1 cellular context compared by ENCODE assay signal in the genomic region with DNA sequence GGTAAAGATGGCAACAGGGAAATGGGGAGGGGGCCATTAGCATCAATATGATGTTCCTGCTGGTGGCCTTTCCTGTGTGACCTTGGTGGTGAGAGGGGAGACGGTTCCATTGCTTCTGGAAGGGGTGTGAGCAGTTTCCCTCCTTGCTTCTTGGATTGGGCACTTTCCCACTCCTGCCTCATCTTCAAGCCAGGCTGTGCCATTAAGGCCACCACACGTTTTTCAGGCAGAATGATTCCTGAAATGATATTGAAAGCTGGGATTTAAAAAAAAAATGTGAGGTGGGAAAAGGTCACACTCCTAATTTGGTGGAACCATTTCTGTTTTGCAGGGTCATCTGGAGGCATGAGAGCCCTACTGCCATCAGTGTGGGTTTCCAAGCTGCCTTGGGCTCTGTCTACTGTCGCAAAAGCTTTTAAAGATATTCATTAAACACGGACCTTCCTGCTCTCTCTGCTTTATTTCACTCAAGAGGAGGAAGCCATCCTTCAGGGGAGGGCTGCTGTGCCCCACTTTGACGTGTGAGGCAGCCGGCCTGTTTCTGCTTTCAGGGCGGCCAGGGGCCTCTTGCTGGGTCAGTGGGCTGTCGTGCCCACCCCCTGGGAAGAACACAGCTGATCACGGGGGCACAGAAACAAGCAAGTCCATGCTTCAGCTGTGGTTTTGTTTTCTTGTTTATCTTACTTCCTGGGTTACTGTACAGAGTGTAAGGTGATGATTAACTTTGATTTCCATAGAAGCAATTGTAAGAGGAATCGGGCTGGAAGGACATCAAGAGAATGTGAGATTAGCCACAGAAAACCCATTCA.
TF ChIP-seq lines count a peak whose summit lies in the region.

No MANE protein-coding gene starts in this region.

TF ChIP-seq in H1, 55 proteins besides CTCF, POLR2A, EP300 and RAD21:
- no peak for TF ChIP-seq EGR1 (IDR thresholded peaks at IDR 0.05; ENCODE audit: borderline replicate concordance, low read depth, low read length)
- no peak for TF ChIP-seq YY1 (IDR thresholded peaks at IDR 0.05; ENCODE audit: low read depth, low read length)
- TF ChIP-seq BRCA1 (IDR thresholded peaks at IDR 0.05; ENCODE audit: low read depth, low read length): no peak
- TF ChIP-seq SIX5 (IDR thresholded peaks at IDR 0.05; ENCODE audit: low read depth, low read length): no peak
- TF ChIP-seq MAFK (IDR thresholded peaks at IDR 0.05; ENCODE audit: low read depth, low read length): no peak
- no peak for TF ChIP-seq KDM5A (IDR thresholded peaks at IDR 0.05; ENCODE audit: low read length)
- TF ChIP-seq, protein P1, sequence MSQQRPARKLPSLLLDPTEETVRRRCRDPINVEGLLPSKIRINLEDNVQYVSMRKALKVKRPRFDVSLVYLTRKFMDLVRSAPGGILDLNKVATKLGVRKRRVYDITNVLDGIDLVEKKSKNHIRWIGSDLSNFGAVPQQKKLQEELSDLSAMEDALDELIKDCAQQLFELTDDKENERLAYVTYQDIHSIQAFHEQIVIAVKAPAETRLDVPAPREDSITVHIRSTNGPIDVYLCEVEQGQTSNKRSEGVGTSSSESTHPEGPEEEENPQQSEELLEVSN (IDR thresholded peaks at IDR 0.05): no peak
- TF ChIP-seq SIN3A (conservative IDR thresholded peaks at IDR 0.05 in 1 of 2, IDR thresholded peaks at IDR 0.05 in 1 of 2; ENCODE audit: low read depth in 1 of 2, low read length in 2 of 2): no peak
- TF ChIP-seq JUND (IDR thresholded peaks at IDR 0.05; ENCODE audit: low read length): no peak
- TF ChIP-seq KDM4A (IDR thresholded peaks at IDR 0.05; ENCODE audit: low read depth, low read length, severe bottlenecking): no peak
- TF ChIP-seq TBP (IDR thresholded peaks at IDR 0.05; ENCODE audit: low read depth, low read length): no peak
- no peak for TF ChIP-seq CBX5 (IDR thresholded peaks at IDR 0.05; ENCODE audit: low read depth, low read length)
- TF ChIP-seq KDM1A (IDR thresholded peaks at IDR 0.05; ENCODE audit: borderline replicate concordance, low read length): no peak
- no peak for TF ChIP-seq RFX5 (IDR thresholded peaks at IDR 0.05; ENCODE audit: borderline replicate concordance, low read depth, low read length)
- TF ChIP-seq EZH2 (IDR thresholded peaks at IDR 0.05; ENCODE audit: low read depth, low read length, severe bottlenecking): no peak
- TF ChIP-seq, protein P2, sequence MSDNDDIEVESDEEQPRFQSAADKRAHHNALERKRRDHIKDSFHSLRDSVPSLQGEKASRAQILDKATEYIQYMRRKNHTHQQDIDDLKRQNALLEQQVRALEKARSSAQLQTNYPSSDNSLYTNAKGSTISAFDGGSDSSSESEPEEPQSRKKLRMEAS (IDR thresholded peaks at IDR 0.05): no peak
